8 cellular contexts compared by ENCODE assay signal in genomic region chr10:113454341-113455061, GRCh38.
DNase-seq lines count a peak whose midpoint lies in the region; ATAC-seq and TF ChIP-seq lines count a peak whose summit lies in the region.

No MANE protein-coding gene starts in this region.

- no peaks in the 10 kb centered on the region; the same call in none of the 2 replicates for H3K27me3 ChIP-seq in IMR-90 (ENCODE audit: control insufficient read depth, insufficient read depth, low read length)
- H3K27me3 ChIP-seq in gastrocnemius medialis: peaks cover 0 to under 1% (median 0%) of the 10 kb centered on the region in 3 donors

- H3K4me3 ChIP-seq in IMR-90 (ENCODE audit: insufficient read depth, low read depth, low read length) (no peak overlapping the region), gastrocnemius medialis (no peak overlapping the region)

- no peaks in the 10 kb centered on the region for H3K4me1 ChIP-seq in IMR-90 (ENCODE audit: control insufficient read depth, insufficient read depth, low read length)
- no peaks in the 10 kb centered on the region for H3K4me1 ChIP-seq in gastrocnemius medialis

- H3K36me3 ChIP-seq in IMR-90 (ENCODE audit: control insufficient read depth, insufficient read depth, low read length): no peaks in the 10 kb centered on the region
- no peaks in the 10 kb centered on the region for H3K36me3 ChIP-seq in gastrocnemius medialis

- no peak overlapping the region for H2BK15ac ChIP-seq in IMR-90 (ENCODE audit: low read depth, low read length)

- no peak overlapping the region for H4K5ac ChIP-seq in IMR-90 (ENCODE audit: low read depth, low read length)

- intact Hi-C loops in IMR-90 (cut with micrococcal nuclease): loop anchor here (10.0 kb wide), 1 partner anchor 980 kb away; no protein-coding TSS in a partner anchor
- intact Hi-C loops in left ventricle myocardium superior (cut with micrococcal nuclease): no loop called here
- intact Hi-C loops in gastrocnemius medialis (cut with DNase I; ENCODE audit: low total_unique reads): no loop called here

- no peak overlapping the region for H2BK20ac ChIP-seq in IMR-90 (ENCODE audit: low read depth, low read length)

- H3K4me1 Mint-ChIP-seq in activated CD8-positive, alpha-beta T cell treated with anti-CD3 and anti-CD28 coated beads, Interleukin-2, amount 10 ng/mL, durations not matched to agents 7 days and 5 days (ENCODE audit: low read depth): no peaks in the 10 kb centered on the region

- peak overlapping the region; percentile 45 for H2AK9ac ChIP-seq in IMR-90 (replicated peaks; ENCODE audit: low read depth, low read length, poor library complexity)

- ATAC-seq in IMR-90 (ENCODE audit: low read depth): peak; percentile 83
- ATAC-seq in activated CD8-positive, alpha-beta T cell treated with anti-CD3 and anti-CD28 coated beads, Interleukin-2, amount 10 ng/mL, durations not matched to agents 7 days and 5 days: no peak
- peak; percentile 64 for ATAC-seq in left ventricle myocardium superior
- ATAC-seq in gastrocnemius medialis: no peak
- no peak for ATAC-seq in HG02852 (IDR thresholded peaks at IDR 0.05; ENCODE audit: unreplicated experiment)
- ATAC-seq in HG03469 (IDR thresholded peaks at IDR 0.05; ENCODE audit: unreplicated experiment): no peak

- no peaks in the 10 kb centered on the region for H3K9me1 ChIP-seq in IMR-90 (ENCODE audit: insufficient read depth, low read length)

- no peak overlapping the region for H3K9ac ChIP-seq in IMR-90 (ENCODE audit: low read depth, low read length)

- peak overlapping the region; percentile 77 for H2AFZ ChIP-seq in IMR-90 (replicated peaks; ENCODE audit: low read length, poor library complexity)

- H3K9me3 ChIP-seq in IMR-90 (ENCODE audit: control insufficient read depth, insufficient read depth, low read length) (no peaks in the 10 kb centered on the region), gastrocnemius medialis (no peaks in the 10 kb centered on the region)

- H3K27ac Mint-ChIP-seq in activated CD8-positive, alpha-beta T cell treated with anti-CD3 and anti-CD28 coated beads, Interleukin-2, amount 10 ng/mL, durations not matched to agents 7 days and 5 days: no peak overlapping the region

- TF ChIP-seq POLR2A in IMR-90 (IDR thresholded peaks at IDR 0.05; ENCODE audit: low read depth, low read length): no peak
- TF ChIP-seq POLR2A in gastrocnemius medialis (IDR thresholded peaks at IDR 0.05): no peak

- TF ChIP-seq CTCF in IMR-90 (conservative IDR thresholded peaks at IDR 0.05; ENCODE audit: low read depth, low read length): peak; percentile 52
- peak in 4 of 5 experiments; percentile 11 to 50 (median 40) for TF ChIP-seq CTCF in gastrocnemius medialis (IDR thresholded peaks at IDR 0.05 in 4 of 5, conservative IDR thresholded peaks at IDR 0.05 in 1 of 5)

- H3K56ac ChIP-seq in IMR-90 (ENCODE audit: extremely low read depth, insufficient read depth, low read length): no peak overlapping the region

- TF ChIP-seq RAD21 in IMR-90 (IDR thresholded peaks at IDR 0.05; ENCODE audit: low read length): peak; percentile 46

- no peak overlapping the region for H2BK120ac ChIP-seq in IMR-90 (ENCODE audit: low read depth, low read length)

- in situ Hi-C loops in IMR-90 (cut with MboI; ENCODE audit: low sequenced_read_pairs): no loop called here
- in situ Hi-C loops in gastrocnemius medialis (cut with MboI; ENCODE audit: low sequenced_read_pairs in 4 of 4): no loop called here

- no peaks in the 10 kb centered on the region for H3K79me1 ChIP-seq in IMR-90 (ENCODE audit: low read depth in 1 of 2, low read length in 2 of 2)

- no peaks in the 10 kb centered on the region for H3K36me3 Mint-ChIP-seq in activated CD8-positive, alpha-beta T cell treated with anti-CD3 and anti-CD28 coated beads, Interleukin-2, amount 10 ng/mL, durations not matched to agents 7 days and 5 days (ENCODE audit: low read depth)

- H3K4me2 ChIP-seq in IMR-90 (ENCODE audit: low read depth, low read length): no peak overlapping the region; the same call in 1 of the 2 replicates

- no peak overlapping the region for H3K14ac ChIP-seq in IMR-90 (replicated peaks; ENCODE audit: low read depth, low read length)

- no peak overlapping the region for H3K4ac ChIP-seq in IMR-90 (ENCODE audit: low read depth, low read length)

- POLR2A ChIA-PET in IMR-90 (lab: Charles Lee; ENCODE audit: unreplicated experiment): no interaction called here
- POLR2A ChIA-PET in activated CD8-positive, alpha-beta T cell treated with anti-CD3 and anti-CD28 coated beads, Interleukin-2, amount 10 ng/mL, durations not matched to agents 7 days and 5 days (lab: Charles Lee): interaction anchor here (0.6 kb wide), 1 partner anchor 586 kb away, joined by 3 read pairs; no protein-coding TSS in a partner anchor

- BruUV-seq in IMR-90 (replicated peaks; lab: Mats Ljungman, UMichigan): no TSS peak

- DNase-seq in SIG-M5 treated with dmso at 0.1 percent for 504 hours (lab: John Stamatoyannopoulos, UW; ENCODE audit: unreplicated experiment) (peak; percentile 33), SIG-M5 (lab: John Stamatoyannopoulos, UW) (no peak), IMR-90 (peak; percentile 12), left ventricle myocardium superior (peak; percentile 59), gastrocnemius medialis (no peak)
- peak; percentile 35 for DNase-seq in activated CD8-positive, alpha-beta T cell treated with anti-CD3 and anti-CD28 coated beads, Interleukin-2, amount 10 ng/mL, durations not matched to agents 7 days and 5 days

- no peak overlapping the region for H3K23ac ChIP-seq in IMR-90 (ENCODE audit: low read depth, low read length)

- H4K91ac ChIP-seq in IMR-90 (ENCODE audit: insufficient read depth, low read depth, low read length): no peak overlapping the region

- no peak overlapping the region for H2BK5ac ChIP-seq in IMR-90 (ENCODE audit: low read depth, low read length, poor library complexity, severe bottlenecking)

- H3K18ac ChIP-seq in IMR-90 (ENCODE audit: low read depth, low read length): no peak overlapping the region

- H3K27ac ChIP-seq in IMR-90 (ENCODE audit: insufficient read depth, low read length): no peak overlapping the region
- no peak overlapping the region for H3K27ac ChIP-seq in gastrocnemius medialis

- H3K4me3 Mint-ChIP-seq in activated CD8-positive, alpha-beta T cell treated with anti-CD3 and anti-CD28 coated beads, Interleukin-2, amount 10 ng/mL, durations not matched to agents 7 days and 5 days: no peak overlapping the region

- 0% methylated on average over 7 of the region's 15 CpGs; no CpG with 5 or more reads in 1 of the 2 experiments for WGBS in IMR-90 (ENCODE audit: extremely low coverage in 2 of 2, insufficient read length in 1 of 2), 2 experiments

- no peak overlapping the region for H2AK5ac ChIP-seq in IMR-90 (ENCODE audit: low read depth, low read length)

- no peaks in the 10 kb centered on the region for H4K20me1 ChIP-seq in IMR-90 (ENCODE audit: insufficient read depth, low read length)

- CTCF ChIA-PET in IMR-90 (lab: Yijun Ruan, JAX): interaction anchor here (0.5 to 0.6 kb wide), 3 partner anchors 12 to 71 kb away, joined by 3 to 5 read pairs (median 3); no protein-coding TSS in a partner anchor
- CTCF ChIA-PET in activated CD8-positive, alpha-beta T cell treated with anti-CD3 and anti-CD28 coated beads, Interleukin-2, amount 10 ng/mL, durations not matched to agents 7 days and 5 days (lab: Charles Lee): interaction anchor here (1.0 to 1.3 kb wide), 2 partner anchors 10 to 11 kb away, joined by 3 to 6 read pairs; no protein-coding TSS in a partner anchor

- peaks cover 14% of the 10 kb centered on the region for H3K27me3 Mint-ChIP-seq in activated CD8-positive, alpha-beta T cell treated with anti-CD3 and anti-CD28 coated beads, Interleukin-2, amount 10 ng/mL, durations not matched to agents 7 days and 5 days (ENCODE audit: low read depth)

- dilution Hi-C loops in IMR-90 (cut with HindIII; ENCODE audit: low sequenced_read_pairs, unreplicated experiment): no loop called here

- H4K8ac ChIP-seq in IMR-90 (ENCODE audit: low read depth in 2 of 2, low read length in 2 of 2): no peak overlapping the region

- no peaks in the 10 kb centered on the region for H3K9me3 Mint-ChIP-seq in activated CD8-positive, alpha-beta T cell treated with anti-CD3 and anti-CD28 coated beads, Interleukin-2, amount 10 ng/mL, durations not matched to agents 7 days and 5 days (ENCODE audit: insufficient read depth)

TF ChIP-seq in IMR-90, 13 proteins besides CTCF, POLR2A, EP300 and RAD21:
- TF ChIP-seq SMC3 (IDR thresholded peaks at IDR 0.05; ENCODE audit: low read depth, low read length): peak; percentile 37
- TF ChIP-seq BHLHE40 (IDR thresholded peaks at IDR 0.05; ENCODE audit: low read depth, low read length): no peak
- no peak for TF ChIP-seq CEBPB (IDR thresholded peaks at IDR 0.05; ENCODE audit: low read depth, low read length)
- no peak for TF ChIP-seq CHD1 (IDR thresholded peaks at IDR 0.05; ENCODE audit: low read depth, low read length)
- no peak for TF ChIP-seq MXI1 (IDR thresholded peaks at IDR 0.05; ENCODE audit: borderline replicate concordance, low read depth, low read length)
- no peak for TF ChIP-seq NFE2L2 (IDR thresholded peaks at IDR 0.05; ENCODE audit: low read depth, low read length)
- TF ChIP-seq FOS (IDR thresholded peaks at IDR 0.05; ENCODE audit: low read depth, low read length): no peak
TF ChIP-seq in IMR-90: peak in this region for 1.

Comparison
In these comparisons a context has a peak if more than half of its experiments do, and no peak if none do; other contexts are left out.
1. DNase-seq: peak in SIG-M5 treated with dmso at 0.1 percent for 504 hours (single experiment), IMR-90 (single experiment), activated CD8-positive, alpha-beta T cell treated with anti-CD3 and anti-CD28 coated beads, Interleukin-2, amount 10 ng/mL, durations not matched to agents 7 days and 5 days (single experiment) and left ventricle myocardium superior (single experiment); none in SIG-M5 (single experiment) and gastrocnemius medialis (0 of 2).
2. ATAC-seq: peak in IMR-90 (single experiment) and left ventricle myocardium superior (single experiment); none in activated CD8-positive, alpha-beta T cell treated with anti-CD3 and anti-CD28 coated beads, Interleukin-2, amount 10 ng/mL, durations not matched to agents 7 days and 5 days (single experiment), gastrocnemius medialis (0 of 2), HG02852 (single experiment) and HG03469 (single experiment).